Comparison of ENCODE assay signal across 12 cellular contexts in genomic region chr22:39314251-39314971, GRCh38. TPM values are rescaled to one million over a fixed set of nuclear protein-coding genes. Genes with fewer than 3 reads are reported as not detected.
A peak's percentile ranks its signal among the peaks of the same experiment; 100 is the strongest.
DNase-seq lines count a peak whose midpoint lies in the region; ATAC-seq and TF ChIP-seq lines count a peak whose summit lies in the region.
"Had no signal": no experiment of that assay in that cellular context is flagged by ENCODE, and none has a peak within 500 bp of the region (broad histone marks: within the 10 kb centered on the region; RNA-seq: fewer than 3 reads in every experiment).

No MANE protein-coding gene starts in this region.

- intact Hi-C loops in MCF 10A (cut with micrococcal nuclease), result no loop called here
- intact Hi-C loops in esophagus squamous epithelium (cut with DNase I), result no loop called here

- no peak for TF ChIP-seq EP300 in gastroesophageal sphincter (IDR thresholded peaks at IDR 0.05)

- no TSS peak for BruUV-seq in MCF 10A (replicated peaks; lab: Mats Ljungman, UMichigan)

- WGBS in esophagus squamous epithelium, 2 donors, result 81 to 83% methylated on average over 2 to 5 of the region's 14 CpGs
- 80 to 83% methylated on average over 8 to 9 of the region's 14 CpGs for WGBS in gastroesophageal sphincter (ENCODE audit: low coverage in 1 of 2), 2 donors

- H3K4me1 Mint-ChIP-seq in MCF 10A (ENCODE audit: insufficient read depth, unreplicated experiment) (peaks cover 34% of the 10 kb centered on the region), neural crest cell (peaks cover 83% of the 10 kb centered on the region)

- peaks cover 41 to 95% (median 69%) of the 10 kb centered on the region in 3 donors for H3K4me1 ChIP-seq in esophagus squamous epithelium
- H3K4me1 ChIP-seq in gastroesophageal sphincter, result peaks cover 0 to 68% (median 35%) of the 10 kb centered on the region in 3 donors

- POLR2A ChIA-PET in MCF 10A (lab: Yijun Ruan, JAX), result interaction anchor here (0.9 to 6.4 kb wide), 4 partner anchors 74 to 208 kb away, joined by 3 to 102 read pairs (median 60); partner anchors contain the start of gene ATF4

- ATAC-seq in HG03378 (IDR thresholded peaks at IDR 0.05; ENCODE audit: unreplicated experiment) (no peak), gastroesophageal sphincter (no peak)
- ATAC-seq: activated naive CD4-positive, alpha-beta T cell treated with anti-CD3 and anti-CD28 coated beads, Interleukin-2, amount 50 U/mL, for 72 hours; pancreas had no signal

- H3K9me3 Mint-ChIP-seq in MCF 10A (ENCODE audit: unreplicated experiment) (no peaks in the 10 kb centered on the region), neural crest cell (no peaks in the 10 kb centered on the region)
- H3K9me3 Mint-ChIP-seq: activated naive CD4-positive, alpha-beta T cell treated with anti-CD3 and anti-CD28 coated beads, Interleukin-2, amount 50 U/mL, for 72 hours had no signal

- H3K4me3 Mint-ChIP-seq in MCF 10A (ENCODE audit: unreplicated experiment) (peak overlapping the region; percentile 99), neural crest cell (peak overlapping the region; percentile 100)

- H3K9me3 ChIP-seq in esophagus squamous epithelium (no peaks in the 10 kb centered on the region), gastroesophageal sphincter (no peaks in the 10 kb centered on the region)
- H3K9me3 ChIP-seq: HAP-1, pancreas, SJSA1 had no signal

- H3K27ac Mint-ChIP-seq in MCF 10A (ENCODE audit: low read depth, unreplicated experiment) (no peak overlapping the region), neural crest cell (ENCODE audit: unreplicated experiment) (peak overlapping the region; percentile 19)

- H3K27me3 Mint-ChIP-seq in MCF 10A (ENCODE audit: insufficient read depth, unreplicated experiment) (no peaks in the 10 kb centered on the region), neural crest cell (ENCODE audit: low read depth) (peaks cover 53% of the 10 kb centered on the region)

- TF ChIP-seq POLR2A in esophagus squamous epithelium (IDR thresholded peaks at IDR 0.05) (no peak), gastroesophageal sphincter (IDR thresholded peaks at IDR 0.05) (no peak)

- peak overlapping the region in 1 of 4 donors; percentile 45 for H3K27ac ChIP-seq in esophagus squamous epithelium
- peak overlapping the region in 1 of 4 donors; percentile 35 for H3K27ac ChIP-seq in gastroesophageal sphincter
- H3K27ac ChIP-seq: pancreas, SJSA1 had no signal

- CTCF ChIA-PET in MCF 10A (lab: Yijun Ruan, JAX), result interaction anchor here (0.6 to 12.1 kb wide), 4 partner anchors 12 to 221 kb away, joined by 4 to 256 read pairs (median 4); no protein-coding TSS in a partner anchor

- H3K27me3 ChIP-seq in esophagus squamous epithelium (no peaks in the 10 kb centered on the region), gastroesophageal sphincter (no peaks in the 10 kb centered on the region)
- H3K27me3 ChIP-seq: pancreas, SJSA1 had no signal

- H3K36me3 ChIP-seq in esophagus squamous epithelium (peaks cover 53 to 74% (median 65%) of the 10 kb centered on the region in 3 donors), gastroesophageal sphincter (peaks cover 3 to 71% of the 10 kb centered on the region in 2 donors)

- DNase-seq in D341Med (ENCODE audit: low spot score) (peak; percentile 36), MCF 10A (ENCODE audit: unreplicated experiment) (no peak), neural crest cell (ENCODE audit: low read depth, low spot score) (no peak), NCI-H2196 (lab: John Stamatoyannopoulos, UW; ENCODE audit: unreplicated experiment) (no peak), esophagus squamous epithelium (lab: John Stamatoyannopoulos, UW) (no peak)

- peak; percentile 10; the same call in 1 of the 2 replicates for TF ChIP-seq CTCF in LNCAP (IDR thresholded peaks at IDR 0.05)
- no peak for TF ChIP-seq CTCF in MCF 10A (IDR thresholded peaks at IDR 0.05; ENCODE audit: unreplicated experiment)
- TF ChIP-seq CTCF in neural crest cell (conservative IDR thresholded peaks at IDR 0.05), result peak; percentile 51
- TF ChIP-seq CTCF in esophagus squamous epithelium (IDR thresholded peaks at IDR 0.05), result peak in 1 of 6 experiments; percentile 24
- TF ChIP-seq CTCF in gastroesophageal sphincter (IDR thresholded peaks at IDR 0.05), result no peak

- H3K4me3 ChIP-seq in esophagus squamous epithelium (no peak overlapping the region), gastroesophageal sphincter (no peak overlapping the region)
- H3K4me3 ChIP-seq: HAP-1, SJSA1 had no signal

- peaks cover 95% of the 10 kb centered on the region for H3K36me3 Mint-ChIP-seq in MCF 10A (ENCODE audit: insufficient read depth, unreplicated experiment)
- H3K36me3 Mint-ChIP-seq in neural crest cell (ENCODE audit: low read depth), result peaks cover 75% of the 10 kb centered on the region

RNA-seq across cellular contexts. Expression of gene RPL3, which starts 5.0 kb away (rescaled TPM):
- 3,475 and 3,632 TPM in 2 replicates for total RNA-seq in MCF 10A (2022)
- 2,294 and 2,333 TPM in 2 replicates for total RNA-seq in neural crest cell
- 1,000 to 10,000 TPM; 1,469 to 2,891 (median 2,008) TPM for total RNA-seq in esophagus squamous epithelium
- 1,000 to 10,000 TPM; 1,539 to 2,425 (median 1,793) TPM for total RNA-seq in gastroesophageal sphincter

RNA-seq across cellular contexts. Expression of gene SYNGR1, which starts 35.4 kb away (rescaled TPM):
- total RNA-seq in MCF 10A (2022) (0.25 and 0.35 TPM in 2 replicates), neural crest cell (30.0 and 30.4 TPM in 2 replicates), esophagus squamous epithelium (10 to 100 TPM; 13.3 to 35.5 (median 21.5) TPM), gastroesophageal sphincter (10 to 100 TPM; 13.3 to 34.2 (median 20.1) TPM)

Comparison
In these comparisons a context has a peak if more than half of its experiments do, and no peak if none do; other contexts are left out.
1. CTCF ChIP-seq: peak in LNCAP (single experiment) and neural crest cell (single experiment); none in MCF 10A (single experiment) and gastroesophageal sphincter (0 of 4).
2. RNA of gene SYNGR1, which starts 35.4 kb away (total RNA-seq): 30.0 to 30.4 TPM in neural crest cell, 13.3 to 34.2 TPM in gastroesophageal sphincter and 13.3 to 35.5 TPM in esophagus squamous epithelium; 0.25 to 0.35 TPM in MCF 10A; every median in the first group is over 10 times any median in the second.